ENCODE assay signal across 6 cellular contexts in the genomic region with DNA sequence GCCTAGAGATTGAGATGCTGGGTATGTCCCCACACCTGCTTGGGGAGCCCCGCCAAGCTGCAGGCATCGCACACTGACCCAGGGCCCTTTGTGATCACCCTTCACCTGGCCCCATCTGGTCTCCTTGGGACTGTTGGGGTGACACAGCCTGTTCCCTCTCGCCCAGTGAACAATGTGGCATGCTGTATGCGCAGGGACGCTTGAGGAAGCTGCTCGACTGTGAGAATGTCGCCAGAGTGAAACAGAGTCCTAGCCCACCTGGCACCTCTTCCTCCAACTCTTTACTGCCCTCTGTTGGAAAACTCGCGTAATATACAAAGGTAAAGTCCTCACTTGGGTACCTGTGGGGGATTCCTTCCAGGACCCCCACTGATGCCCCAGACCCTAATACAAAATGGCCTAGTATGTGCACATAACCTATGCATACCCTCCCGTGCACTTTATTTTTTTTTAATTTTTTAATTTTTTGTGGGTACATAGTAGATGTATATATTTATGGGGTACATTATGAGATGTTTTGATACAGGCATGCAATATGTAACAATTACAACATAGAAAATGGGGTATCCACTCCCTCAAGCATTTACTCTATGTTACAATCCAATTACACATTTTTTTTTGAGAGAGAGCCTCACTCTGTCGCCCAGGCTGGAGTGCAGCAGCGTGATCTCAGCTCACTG. TPM values are rescaled to one million over a fixed set of nuclear protein-coding genes. Genes with fewer than 3 reads are reported as not detected.
A peak's percentile ranks its signal among the peaks of the same experiment; 100 is the strongest.
DNase-seq lines count a peak whose midpoint lies in the region; ATAC-seq lines count a peak whose summit lies in the region.

No MANE protein-coding gene starts in this region.

- DNase-seq in DMS79 (lab: John Stamatoyannopoulos, UW) (peak; percentile 11), NCI-H1092 treated with DMSO at 0.1 percent for 48 hours (lab: John Stamatoyannopoulos, UW) (peak; percentile 18), dermis blood vessel endothelial cell (peak; percentile 51), HPDE6-E6E7 (ENCODE audit: extremely low spot score) (no peak)

- ATAC-seq in stimulated activated memory B cell treated with anti-CD40 and anti-IgM and Interleukin-4, amounts not matched to agents 10 μg/mL and 1 μg/mL and 100 μg/mL, for 72 hours: peak; percentile 79
- ATAC-seq in GM21825 (IDR thresholded peaks at IDR 0.05; ENCODE audit: unreplicated experiment): no peak

- peaks cover 31% of the 10 kb centered on the region for H3K4me1 Mint-ChIP-seq in stimulated activated memory B cell treated with anti-CD40 and anti-IgM and Interleukin-4, amounts not matched to agents 10 μg/mL and 1 μg/mL and 100 μg/mL, for 72 hours

- no peaks in the 10 kb centered on the region for H3K27me3 Mint-ChIP-seq in stimulated activated memory B cell treated with anti-CD40 and anti-IgM and Interleukin-4, amounts not matched to agents 10 μg/mL and 1 μg/mL and 100 μg/mL, for 72 hours

- H3K27ac Mint-ChIP-seq in stimulated activated memory B cell treated with anti-CD40 and anti-IgM and Interleukin-4, amounts not matched to agents 10 μg/mL and 1 μg/mL and 100 μg/mL, for 72 hours: no peak overlapping the region

- peaks cover 20% of the 10 kb centered on the region for H3K36me3 Mint-ChIP-seq in stimulated activated memory B cell treated with anti-CD40 and anti-IgM and Interleukin-4, amounts not matched to agents 10 μg/mL and 1 μg/mL and 100 μg/mL, for 72 hours

- H3K4me3 Mint-ChIP-seq in stimulated activated memory B cell treated with anti-CD40 and anti-IgM and Interleukin-4, amounts not matched to agents 10 μg/mL and 1 μg/mL and 100 μg/mL, for 72 hours: no peak overlapping the region

- H3K9me3 Mint-ChIP-seq in stimulated activated memory B cell treated with anti-CD40 and anti-IgM and Interleukin-4, amounts not matched to agents 10 μg/mL and 1 μg/mL and 100 μg/mL, for 72 hours: peaks cover 3% of the 10 kb centered on the region

RNA-seq across cellular contexts. Expression of a gene that starts 9.0 kb away (rescaled TPM):
- total RNA-seq in dermis blood vessel endothelial cell: 8.3 and 10.0 TPM in 2 replicates

RNA-seq across cellular contexts. Expression of a gene that starts 9.5 kb away (rescaled TPM):
- 8.8 and 36.8 TPM in 2 replicates for total RNA-seq in dermis blood vessel endothelial cell

RNA-seq across cellular contexts. Expression of a gene that starts 26.8 kb away (rescaled TPM):
- 0.34 and 0.37 TPM in 2 replicates for total RNA-seq in dermis blood vessel endothelial cell

RNA-seq across cellular contexts. Expression of a gene that starts 57.6 kb away (rescaled TPM):
- 1.7 and 3.1 TPM in 2 replicates for total RNA-seq in dermis blood vessel endothelial cell
